14 cellular contexts compared by ENCODE assay signal in the genomic region with DNA sequence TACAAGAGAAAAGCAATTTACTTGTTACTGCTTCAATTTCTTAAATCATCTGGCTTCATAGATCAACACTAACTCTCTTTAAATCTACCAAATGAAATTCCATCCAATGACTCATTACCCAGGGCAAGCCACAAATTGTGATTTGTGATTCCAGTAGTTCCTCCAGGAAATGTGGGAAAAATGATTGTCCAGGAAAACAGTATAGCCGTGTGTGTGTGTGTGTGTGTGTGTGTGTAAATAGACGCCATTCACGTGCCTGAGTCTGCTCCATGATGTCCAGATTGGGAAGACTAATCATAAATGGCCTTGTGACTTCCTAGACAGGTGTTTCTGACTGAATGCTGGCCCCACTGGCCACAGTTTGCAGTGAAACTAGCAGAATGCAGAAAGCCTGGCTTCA.
A peak's percentile ranks its signal among the peaks of the same experiment; 100 is the strongest.
DNase-seq lines count a peak whose midpoint lies in the region; ATAC-seq, FAIRE-seq and TF ChIP-seq lines count a peak whose summit lies in the region.
"Had no signal": no experiment of that assay in that cellular context is flagged by ENCODE, and none has a peak within 500 bp of the region (broad histone marks: within the 10 kb centered on the region; RNA-seq: fewer than 3 reads in every experiment).

No MANE protein-coding gene starts in this region.

- H3K79me2 ChIP-seq in endothelial cell of umbilical vein (ENCODE audit: control insufficient read depth, insufficient read depth, low read length), result no peaks in the 10 kb centered on the region

- no peaks in the 10 kb centered on the region for H3K27me3 ChIP-seq in endothelial cell of umbilical vein (ENCODE audit: control insufficient read depth in 2 of 2, insufficient read depth in 2 of 2, low read length in 2 of 2)
- H3K27me3 ChIP-seq: gastrocnemius medialis had no signal

- H4K20me1 ChIP-seq in endothelial cell of umbilical vein (replicated peaks; ENCODE audit: control insufficient read depth, extremely low read depth, insufficient read depth, low read length), result no peaks in the 10 kb centered on the region

- BruUV-seq in endothelial cell of umbilical vein (replicated peaks; lab: Mats Ljungman, UMichigan), result no TSS peak

- dilution Hi-C loops in endothelial cell of umbilical vein (cut with MboI; ENCODE audit: extremely low pct_ligation_motif_present, low sequenced_read_pairs), result no loop called here

- intact Hi-C loops in endothelial cell of umbilical vein (cut with micrococcal nuclease), result loop anchor here (1.0 to 10.0 kb wide), 3 partner anchors 21 to 352 kb away; a partner anchor contains a TSS

- no peak for TF ChIP-seq CTCF in endothelial cell of umbilical vein (IDR thresholded peaks at IDR 0.05; ENCODE audit: extremely low read depth in 1 of 2, insufficient read depth in 1 of 2, low read depth in 1 of 2, low read length in 2 of 2)

- H3K36me3 ChIP-seq in endothelial cell of umbilical vein (ENCODE audit: control insufficient read depth in 2 of 2, extremely low read depth in 1 of 2, insufficient read depth in 2 of 2, low read length in 2 of 2), result no peaks in the 10 kb centered on the region
- H3K36me3 ChIP-seq: gastrocnemius medialis, left lung had no signal

- H3K4me3 ChIP-seq in endothelial cell of umbilical vein (replicated peaks in 1 of 3; ENCODE audit: insufficient read depth in 1 of 3, low read depth in 1 of 3, low read length in 3 of 3), result no peak overlapping the region
- H3K4me3 ChIP-seq: gastrocnemius medialis, left lung had no signal

- no peaks in the 10 kb centered on the region for H3K9me3 ChIP-seq in endothelial cell of umbilical vein (replicated peaks; ENCODE audit: control insufficient read depth, insufficient read depth, low read length)
- H3K9me3 ChIP-seq: gastrocnemius medialis, left lung had no signal

- CTCF ChIA-PET in endothelial cell of umbilical vein (lab: Charles Lee), result no interaction called here

- FAIRE-seq in RCC 7860 (lab: Jason Lieb, UNC) (no peak), endothelial cell of umbilical vein (lab: Jason Lieb, UNC) (peak; percentile 96)

- DNase-seq in DMS53 treated with DMSO at 0.1 percent for 48 hours (lab: John Stamatoyannopoulos, UW; ENCODE audit: unreplicated experiment), result peak; percentile 6
- peak; percentile 5 for DNase-seq in RCC 7860 (ENCODE audit: low spot score)
- DNase-seq in endothelial cell of umbilical vein (ENCODE audit: low read depth, low spot score), result peak; percentile 92
- peak; percentile 42 for DNase-seq in myocyte (ENCODE audit: low read depth)
- DNase-seq in stimulated activated naive CD8-positive, alpha-beta T cell treated with anti-CD3 and anti-CD28 coated beads, Interleukin-15, Interleukin-2, amounts not matched to agents 100 U/mL and 50 U/mL, for 24 hours, result no peak
- no peak for DNase-seq in NCI-H774 (lab: John Stamatoyannopoulos, UW)
- no peak for DNase-seq in HuH-7.5 (ENCODE audit: low spot score)
- DNase-seq: gastrocnemius medialis, left lung, NCI-H2081 treated with DMSO at 0.1 percent for 48 hours, T-helper 2 cell had no signal

- no peak overlapping the region for H3K9ac ChIP-seq in endothelial cell of umbilical vein (replicated peaks; ENCODE audit: extremely low read depth, insufficient read depth, low read length)
- H3K9ac ChIP-seq: KMS-11 had no signal

- H3K9me1 ChIP-seq in endothelial cell of umbilical vein (replicated peaks; ENCODE audit: control insufficient read depth, extremely low read depth, insufficient read depth, low read length), result no peaks in the 10 kb centered on the region

- H3K4me1 ChIP-seq in endothelial cell of umbilical vein (ENCODE audit: control insufficient read depth, extremely low read depth, insufficient read depth, low read length), result peaks cover 22% of the 10 kb centered on the region
- H3K4me1 ChIP-seq: gastrocnemius medialis, left lung had no signal

- peak overlapping the region; percentile 50 for H3K4me2 ChIP-seq in endothelial cell of umbilical vein (ENCODE audit: insufficient read depth, low read length)
- H3K4me2 ChIP-seq: KMS-11 had no signal

- ATAC-seq in HG02981 (IDR thresholded peaks at IDR 0.05; ENCODE audit: unreplicated experiment), result no peak
- ATAC-seq in stimulated activated naive CD8-positive, alpha-beta T cell treated with anti-CD3 and anti-CD28 coated beads, Interleukin-15, Interleukin-2, amounts not matched to agents 100 U/mL and 50 U/mL, for 24 hours, result no peak
- ATAC-seq: activated T-helper 17 cell treated with anti-CD3 and anti-CD28 coated beads, Interleukin-2, amount 50 U/mL, for 72 hours; left lung had no signal

- no peak overlapping the region for H2AFZ ChIP-seq in endothelial cell of umbilical vein (ENCODE audit: low read depth, low read length)

- peak; percentile 32 for TF ChIP-seq POLR2A in endothelial cell of umbilical vein (IDR thresholded peaks at IDR 0.05; ENCODE audit: low read depth, low read length)

- peak overlapping the region; percentile 55 for H3K27ac ChIP-seq in endothelial cell of umbilical vein (ENCODE audit: insufficient read depth, low read depth, low read length)
- H3K27ac ChIP-seq: gastrocnemius medialis, KMS-11, left lung had no signal

- POLR2A ChIA-PET in endothelial cell of umbilical vein (lab: Charles Lee), result no interaction called here

TF ChIP-seq in endothelial cell of umbilical vein, 7 proteins besides CTCF, POLR2A, EP300 and RAD21:
- TF ChIP-seq MYC (IDR thresholded peaks at IDR 0.05; ENCODE audit: low read depth, low read length) (peak; percentile 51), EZH2 (IDR thresholded peaks at IDR 0.05; ENCODE audit: borderline replicate concordance, low read depth, low read length, severe bottlenecking) (no peak), POLR2AphosphoS5 (IDR thresholded peaks at IDR 0.05; ENCODE audit: insufficient read depth, low read depth, low read length) (peak; percentile 80), GATA2 (IDR thresholded peaks at IDR 0.05; ENCODE audit: insufficient read depth, insufficient read length, low read depth, low read length) (peak; percentile 91), JUN (IDR thresholded peaks at IDR 0.05; ENCODE audit: borderline replicate concordance, insufficient read depth, insufficient read length, low read depth) (peak; percentile 78), FOS (IDR thresholded peaks at IDR 0.05; ENCODE audit: borderline replicate concordance, insufficient read depth, low read length) (peak; percentile 76)
- TF ChIP-seq, protein P1, sequence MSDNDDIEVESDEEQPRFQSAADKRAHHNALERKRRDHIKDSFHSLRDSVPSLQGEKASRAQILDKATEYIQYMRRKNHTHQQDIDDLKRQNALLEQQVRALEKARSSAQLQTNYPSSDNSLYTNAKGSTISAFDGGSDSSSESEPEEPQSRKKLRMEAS (IDR thresholded peaks at IDR 0.05; ENCODE audit: insufficient read depth, insufficient read length), result peak; percentile 5
TF ChIP-seq in endothelial cell of umbilical vein: peak in this region for 6.

Comparison
In these comparisons a context has a peak if more than half of its experiments do, and no peak if none do; other contexts are left out.
1. DNase-seq: peak in DMS53 treated with DMSO at 0.1 percent for 48 hours (single experiment), RCC 7860 (single experiment), endothelial cell of umbilical vein (single experiment) and myocyte (single experiment); none in stimulated activated naive CD8-positive, alpha-beta T cell treated with anti-CD3 and anti-CD28 coated beads, Interleukin-15, Interleukin-2, amounts not matched to agents 100 U/mL and 50 U/mL, for 24 hours (single experiment), NCI-H774 (single experiment) and HuH-7.5 (single experiment).